21 cellular contexts compared by ENCODE assay signal in the genomic region with DNA sequence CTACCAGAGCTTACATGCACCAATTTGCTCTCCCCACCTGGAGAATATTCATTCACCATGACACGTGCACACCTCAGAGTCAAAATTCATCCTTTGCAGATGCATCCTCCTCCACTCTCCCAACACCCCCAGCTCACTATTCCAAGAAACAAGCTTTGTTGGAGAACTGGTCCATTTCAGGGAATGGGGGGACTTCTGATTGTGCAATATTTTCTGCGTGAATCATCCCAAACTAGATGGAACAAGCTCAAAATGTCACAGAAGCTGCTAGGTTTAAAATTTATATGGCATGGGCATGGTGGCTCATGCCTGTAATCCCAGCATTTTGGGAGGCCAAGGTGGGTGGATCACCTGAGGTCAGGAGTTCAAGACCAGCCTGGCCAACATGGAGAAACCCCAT. TPM values are rescaled to one million over a fixed set of nuclear protein-coding genes. Genes with fewer than 3 reads are reported as not detected.
A peak's percentile ranks its signal among the peaks of the same experiment; 100 is the strongest.
DNase-seq lines count a peak whose midpoint lies in the region; ATAC-seq and TF ChIP-seq lines count a peak whose summit lies in the region.
"Had no signal": no experiment of that assay in that cellular context is flagged by ENCODE, and none has a peak within 500 bp of the region (broad histone marks: within the 10 kb centered on the region; RNA-seq: fewer than 3 reads in every experiment).

No MANE protein-coding gene starts in this region.

- intact Hi-C loops in Caco-2 (cut with micrococcal nuclease; ENCODE audit: unreplicated experiment), result no loop called here

- H3K4me1 ChIP-seq in Caco-2 (peaks cover 34% of the 10 kb centered on the region), RWPE2 (ENCODE audit: insufficient read depth, poor library complexity, severe bottlenecking) (peaks cover 15% of the 10 kb centered on the region)

- TF ChIP-seq CTCF in Caco-2 (IDR thresholded peaks at IDR 0.05; ENCODE audit: insufficient read depth in 1 of 2, low read depth in 1 of 2, low read length in 1 of 2, severe bottlenecking in 1 of 2, unreplicated experiment in 1 of 2) (no peak), RWPE2 (IDR thresholded peaks at IDR 0.05; ENCODE audit: poor library complexity, severe bottlenecking) (no peak), epithelial cell of esophagus (IDR thresholded peaks at IDR 0.05; ENCODE audit: insufficient read depth, low read depth, low read length, missing control alignments) (no peak), neural crest cell (conservative IDR thresholded peaks at IDR 0.05) (no peak)

- H3K4me1 Mint-ChIP-seq in Caco-2 (ENCODE audit: low read depth, unreplicated experiment) (peaks cover 31% of the 10 kb centered on the region), neural crest cell (peaks cover 36% of the 10 kb centered on the region)

- H3K36me3 Mint-ChIP-seq in Caco-2 (ENCODE audit: insufficient read depth, unreplicated experiment), result peaks cover 92% of the 10 kb centered on the region
- H3K36me3 Mint-ChIP-seq in neural crest cell (ENCODE audit: low read depth), result peaks cover 2% of the 10 kb centered on the region
- H3K36me3 Mint-ChIP-seq: CD8-positive, alpha-beta memory T cell had no signal

- H3K27me3 Mint-ChIP-seq in Caco-2 (ENCODE audit: insufficient read depth, unreplicated experiment) (no peaks in the 10 kb centered on the region), neural crest cell (ENCODE audit: low read depth) (peaks cover 47% of the 10 kb centered on the region)

- ATAC-seq in RWPE2 (ENCODE audit: low read depth), result no peak
- ATAC-seq in GM19463 (IDR thresholded peaks at IDR 0.05; ENCODE audit: unreplicated experiment), result no peak
- ATAC-seq: Panc1 had no signal

- H3K36me3 ChIP-seq in Caco-2 (ENCODE audit: control insufficient read depth, insufficient read depth, low read length), result peaks cover 2% of the 10 kb centered on the region; the same call in 1 of the 2 replicates
- no peaks in the 10 kb centered on the region for H3K36me3 ChIP-seq in RWPE2 (ENCODE audit: low read depth)
- H3K36me3 ChIP-seq: SJCRH30 had no signal

- H3K27ac ChIP-seq in RWPE2 (ENCODE audit: poor library complexity, severe bottlenecking), result peak overlapping the region; percentile 12
- H3K27ac ChIP-seq: C4-2B, SJCRH30 had no signal

- no TSS peak for BruUV-seq in Caco-2 (replicated peaks; lab: Mats Ljungman, UMichigan)

- CTCF ChIA-PET in Caco-2 (lab: Charles Lee), result no interaction called here

- DNase-seq in Caco-2 (no peak), RWPE2 (ENCODE audit: low spot score) (no peak), epithelial cell of esophagus (ENCODE audit: low read depth) (peak; percentile 29), neural crest cell (ENCODE audit: low read depth, low spot score) (no peak), EL (no peak)
- DNase-seq in activated CD4-positive, alpha-beta T cell treated with anti-CD3 and anti-CD28 coated beads for 4 hours, result no peak
- DNase-seq: CD8-positive, alpha-beta memory T cell; DMS53; GF-D8; MV-4-11; NCI-H1105 treated with DMSO at 0.1 percent for 48 hours; NCI-H2029 treated with DMSO at 0.1 percent for 48 hours; NCI-H226; NCI-H510A treated with DMSO at 0.1 percent for 48 hours; NCI-H748 treated with DMSO at 0.1 percent for 48 hours; NK-92 treated with Interleukin-12 subunit alpha and Interleukin-12 subunit beta, amount 100 ng/mL, for 24 hours; SJCRH30 had no signal

- H3K9me3 ChIP-seq in Caco-2, result no peaks in the 10 kb centered on the region
- H3K9me3 ChIP-seq in RWPE2 (ENCODE audit: severe bottlenecking), result no peaks in the 10 kb centered on the region
- H3K9me3 ChIP-seq: SJCRH30 had no signal

- POLR2A ChIA-PET in Caco-2 (lab: Charles Lee), result no interaction called here

- H3K4me3 ChIP-seq in Caco-2 (ENCODE audit: low read depth, low read length), result no peak overlapping the region
- H3K4me3 ChIP-seq in RWPE2 (ENCODE audit: severe bottlenecking), result no peak overlapping the region
- H3K4me3 ChIP-seq in epithelial cell of esophagus (ENCODE audit: low read length), result no peak overlapping the region
- H3K4me3 ChIP-seq: SJCRH30 had no signal

- H3K27me3 ChIP-seq in Caco-2 (replicated peaks; ENCODE audit: control insufficient read depth, insufficient read depth, low read length) (no peaks in the 10 kb centered on the region), RWPE2 (ENCODE audit: insufficient read depth, poor library complexity, severe bottlenecking) (no peaks in the 10 kb centered on the region)
- H3K27me3 ChIP-seq: SJCRH30 had no signal

- H3K9me3 Mint-ChIP-seq in Caco-2 (ENCODE audit: unreplicated experiment) (no peaks in the 10 kb centered on the region), neural crest cell (no peaks in the 10 kb centered on the region)
- H3K9me3 Mint-ChIP-seq: CD8-positive, alpha-beta memory T cell had no signal

- H3K4me3 Mint-ChIP-seq in Caco-2 (ENCODE audit: unreplicated experiment), result peak overlapping the region; percentile 46
- H3K4me3 Mint-ChIP-seq in neural crest cell, result peak overlapping the region; percentile 55

- H3K27ac Mint-ChIP-seq in Caco-2 (ENCODE audit: unreplicated experiment) (no peak overlapping the region), neural crest cell (ENCODE audit: unreplicated experiment) (no peak overlapping the region)
- H3K27ac Mint-ChIP-seq: CD8-positive, alpha-beta memory T cell had no signal

RNA-seq across cellular contexts. Expression of a gene that starts 3.6 kb away (rescaled TPM):
- 276 and 320 TPM in 2 replicates for total RNA-seq in Caco-2 (2022)
- total RNA-seq in neural crest cell, result 37.4 and 37.8 TPM in 2 replicates
- total RNA-seq: H4, SJCRH30 had no signal
